ENCODE assay signal across 21 cellular contexts in genomic region chr5:55510523-55510880, GRCh38. TPM values are rescaled to one million over a fixed set of nuclear protein-coding genes. Genes with fewer than 3 reads are reported as not detected.
A peak's percentile ranks its signal among the peaks of the same experiment; 100 is the strongest.
DNase-seq lines count a peak whose midpoint lies in the region; ATAC-seq, FAIRE-seq and TF ChIP-seq lines count a peak whose summit lies in the region.
"Had no signal": no experiment of that assay in that cellular context is flagged by ENCODE, and none has a peak within 500 bp of the region (broad histone marks: within the 10 kb centered on the region; RNA-seq: fewer than 3 reads in every experiment).

No MANE protein-coding gene starts in this region.

- H4K20me1 ChIP-seq in HepG2 (ENCODE audit: insufficient read depth, low read length) (no peaks in the 10 kb centered on the region; the same call in 1 of the 2 replicates), hepatocyte (ENCODE audit: insufficient read depth, poor library complexity, severe bottlenecking) (peaks cover 6% of the 10 kb centered on the region)

- H3K27ac ChIP-seq in liver (ENCODE audit: low read depth in 1 of 2, low read length in 2 of 2) (peak overlapping the region; percentile 32 to 63), HepG2 (ENCODE audit: extremely low read length, insufficient read depth, low read length) (no peak overlapping the region), hepatocyte (peak overlapping the region; percentile 24), trophoblast cell (ENCODE audit: low read depth, low read length) (no peak overlapping the region)

- no peak for ATAC-seq in HepG2
- no peak for ATAC-seq in GM19351 (IDR thresholded peaks at IDR 0.05; ENCODE audit: unreplicated experiment)
- ATAC-seq: GM23338, HCT116 had no signal

- H3K79me2 ChIP-seq in HepG2 (ENCODE audit: insufficient read depth, low read length) (no peaks in the 10 kb centered on the region), hepatocyte (peaks cover 92% of the 10 kb centered on the region), trophoblast cell (ENCODE audit: control insufficient read depth, insufficient read depth, low read length, poor library complexity) (peaks cover 6% of the 10 kb centered on the region)

- H3K36me3 ChIP-seq in liver (ENCODE audit: control insufficient read depth in 4 of 4, insufficient read depth in 3 of 4, low read depth in 1 of 4, low read length in 3 of 4) (no peaks in the 10 kb centered on the region), HepG2 (replicated peaks in 1 of 2; ENCODE audit: control insufficient read depth in 1 of 2, insufficient read depth in 2 of 2, low read length in 2 of 2) (no peaks in the 10 kb centered on the region), hepatocyte (replicated peaks; ENCODE audit: insufficient read depth, low read depth) (no peaks in the 10 kb centered on the region), trophoblast cell (ENCODE audit: control insufficient read depth in 1 of 2, insufficient read depth in 2 of 2, low read length in 2 of 2) (peaks cover 0 to 2% of the 10 kb centered on the region in 2 experiments)
- H3K36me3 ChIP-seq: Peyer's patch had no signal

- H4K91ac ChIP-seq in trophoblast cell (ENCODE audit: low read depth, low read length): no peak overlapping the region

- BruUV-seq in HepG2 (replicated peaks; lab: Mats Ljungman, UMichigan): no TSS peak

- H2AK5ac ChIP-seq in trophoblast cell (ENCODE audit: low read length): no peak overlapping the region

- H2AFZ ChIP-seq in HepG2 (ENCODE audit: low read length) (no peak overlapping the region), hepatocyte (no peak overlapping the region), trophoblast cell (ENCODE audit: insufficient read depth, low read length, poor library complexity) (no peak overlapping the region)
- H2AFZ ChIP-seq: GM23338 had no signal

- no peak overlapping the region for H3K18ac ChIP-seq in trophoblast cell (ENCODE audit: low read length)

- H3K9me2 ChIP-seq in hepatocyte (replicated peaks; ENCODE audit: insufficient read depth): no peaks in the 10 kb centered on the region

- H3K9me3 ChIP-seq in liver (ENCODE audit: control insufficient read depth in 4 of 4, low read length in 3 of 4) (no peaks in the 10 kb centered on the region), HepG2 (ENCODE audit: low read length) (no peaks in the 10 kb centered on the region), hepatocyte (ENCODE audit: low read depth) (no peaks in the 10 kb centered on the region), trophoblast cell (ENCODE audit: insufficient read depth, low read depth, low read length) (no peaks in the 10 kb centered on the region)
- H3K9me3 ChIP-seq: Peyer's patch had no signal

- no peak for TF ChIP-seq EP300 in HepG2 (IDR thresholded peaks at IDR 0.05; ENCODE audit: low read depth in 2 of 2, low read length in 2 of 2)
- TF ChIP-seq EP300 in HepG2 (CRISPR knock-in tag; IDR thresholded peaks at IDR 0.05; ENCODE audit: borderline replicate concordance): no peak

- DNase-seq in HepG2 (ENCODE audit: low spot score) (no peak), hepatocyte (ENCODE audit: low spot score) (no peak), trophoblast cell (no peak), kidney glomerular epithelial cell (lab: John Stamatoyannopoulos, UW) (no peak), G401 (ENCODE audit: low spot score) (no peak)
- DNase-seq in effector CD8-positive, alpha-beta T cell (lab: John Stamatoyannopoulos, UW): no peak
- DNase-seq: ACHN, AML-193, COR-L47, Kasumi-1, MM.1S, NCI-H1105, NCI-H1694, NCI-H510A treated with DMSO at 0.1 percent for 48 hours, SHP77 had no signal

- intact Hi-C loops in HepG2 (cut with micrococcal nuclease; ENCODE audit: unreplicated experiment): no loop called here

- H3K9ac ChIP-seq in liver (ENCODE audit: low read depth in 1 of 2, low read length in 2 of 2): no peak overlapping the region
- no peak overlapping the region for H3K9ac ChIP-seq in HepG2 (ENCODE audit: insufficient read depth, low read depth, low read length)
- H3K9ac ChIP-seq in trophoblast cell (ENCODE audit: low read length): no peak overlapping the region

- H3K4me3 ChIP-seq in liver (ENCODE audit: low read depth in 1 of 3, low read length in 3 of 3) (no peak overlapping the region), HepG2 (replicated peaks in 1 of 3; ENCODE audit: insufficient read depth in 1 of 3, low read depth in 2 of 3, low read length in 3 of 3) (no peak overlapping the region), hepatocyte (no peak overlapping the region), trophoblast cell (ENCODE audit: low read depth, low read length) (no peak overlapping the region)
- H3K4me3 ChIP-seq: GM23338, Peyer's patch had no signal

- H4K8ac ChIP-seq in trophoblast cell (ENCODE audit: low read depth, low read length): no peak overlapping the region

- peak overlapping the region; percentile 13 for H3K4ac ChIP-seq in trophoblast cell (ENCODE audit: low read depth, low read length)

- H3K27me3 ChIP-seq in liver (ENCODE audit: control insufficient read depth in 4 of 4, insufficient read depth in 4 of 4, low read length in 3 of 4) (no peaks in the 10 kb centered on the region), HepG2 (ENCODE audit: control insufficient read depth in 1 of 2, insufficient read depth in 2 of 2, low read length in 2 of 2) (no peaks in the 10 kb centered on the region), hepatocyte (no peaks in the 10 kb centered on the region), trophoblast cell (ENCODE audit: insufficient read depth, low read length) (no peaks in the 10 kb centered on the region)
- H3K27me3 ChIP-seq: Peyer's patch had no signal

- CTCF ChIA-PET in HepG2 (lab: Yijun Ruan, JAX; ENCODE audit: low intra/inter-chr PET ratio, low total read pairs): no interaction called here

- in situ Hi-C loops in HepG2 (cut with HindIII; ENCODE audit: extremely low pct_ligation_motif_present, low pct_unique_long_range_greater_than_20kb) (no loop called here), G401 (cut with HindIII; ENCODE audit: low sequenced_read_pairs) (no loop called here)

- H3K14ac ChIP-seq in trophoblast cell (ENCODE audit: low read length): no peak overlapping the region

- no peak overlapping the region for H2BK5ac ChIP-seq in trophoblast cell (ENCODE audit: low read depth, low read length, poor library complexity)

- peaks cover 13 to 30% (median 29%) of the 10 kb centered on the region in 4 donors for H3K4me1 ChIP-seq in liver (ENCODE audit: control insufficient read depth in 4 of 4, insufficient read depth in 4 of 4, low read length in 3 of 4)
- no peaks in the 10 kb centered on the region for H3K4me1 ChIP-seq in HepG2 (ENCODE audit: insufficient read depth, low read length)
- peaks cover 37% of the 10 kb centered on the region for H3K4me1 ChIP-seq in hepatocyte (ENCODE audit: insufficient read depth)
- H3K4me1 ChIP-seq in trophoblast cell (ENCODE audit: control insufficient read depth in 1 of 2, insufficient read depth in 2 of 2, low read length in 2 of 2): no peaks in the 10 kb centered on the region

- H3K4me2 ChIP-seq in HepG2 (ENCODE audit: low read depth, low read length) (no peak overlapping the region), hepatocyte (peak overlapping the region; percentile 39), trophoblast cell (ENCODE audit: low read length) (no peak overlapping the region)
- H3K4me2 ChIP-seq: GM23338 had no signal

- no peaks in the 10 kb centered on the region for H3K79me1 ChIP-seq in trophoblast cell (ENCODE audit: low read length)

- TF ChIP-seq RAD21 in liver (IDR thresholded peaks at IDR 0.05) (no peak), HepG2 (CRISPR knock-in tag; IDR thresholded peaks at IDR 0.05) (no peak)

- H3K23ac ChIP-seq in trophoblast cell (ENCODE audit: low read length): no peak overlapping the region

- no peak for TF ChIP-seq POLR2A in HepG2 (IDR thresholded peaks at IDR 0.05; ENCODE audit: insufficient read depth in 1 of 2, low read depth in 2 of 2, low read length in 2 of 2)

- no peak overlapping the region for H2BK12ac ChIP-seq in trophoblast cell (ENCODE audit: low read length)

- POLR2A ChIA-PET in HepG2 (lab: Yijun Ruan, JAX): no interaction called here

- H4K12ac ChIP-seq in trophoblast cell (ENCODE audit: low read depth, low read length): no peak overlapping the region

- TF ChIP-seq CTCF in liver (IDR thresholded peaks at IDR 0.05; ENCODE audit: low read depth, low read length, missing input control): no peak
- no peak for TF ChIP-seq CTCF in HepG2 (CRISPR knock-in tag; IDR thresholded peaks at IDR 0.05)
- TF ChIP-seq CTCF in hepatocyte (IDR thresholded peaks at IDR 0.05; ENCODE audit: poor library complexity): no peak

- H2BK120ac ChIP-seq in trophoblast cell (ENCODE audit: insufficient read depth, low read length, poor library complexity): no peak overlapping the region

- FAIRE-seq in HepG2 (lab: Jason Lieb, UNC): no peak
- FAIRE-seq: GM12892 had no signal

RNA-seq across cellular contexts. Expression of gene PLPP1, which starts 24.3 kb away (rescaled TPM):
- 100 to 1,000 TPM in 1 of 2 donors, 10 to 100 TPM in 1; 23.4 to 149 TPM for total RNA-seq in liver
- 10 to 100 TPM; 61.4 to 75.9 TPM for polyA plus RNA-seq in liver
- 5.2 and 7.3 TPM in 2 replicates for total RNA-seq in HepG2 (2016; rRNA removed; fragmentation: Illumina TruSeq; extraction: Trizol)
- total RNA-seq in HepG2 (2016; cell fraction: cytosol; rRNA removed; fragmentation: Illumina TruSeq; extraction: Trizol; ENCODE audit: low read depth): 5.0 and 6.0 TPM in 2 replicates
- total RNA-seq in HepG2 (2016; cell fraction: insoluble cytoplasmic fraction; rRNA removed; fragmentation: Illumina TruSeq; extraction: Trizol): 4.9 and 6.7 TPM in 2 replicates
- 5.1 and 5.2 TPM in 2 replicates for total RNA-seq in HepG2 (2016; cell fraction: membrane; rRNA removed; fragmentation: Illumina TruSeq; extraction: Trizol)
- total RNA-seq in HepG2 (2016; cell fraction: nucleus; rRNA removed; fragmentation: Illumina TruSeq; extraction: Trizol): 6.7 and 7.7 TPM in 2 replicates
- polyA plus RNA-seq in HepG2 (2011; rRNA removed): 12.1 and 13.3 TPM in 2 replicates
- polyA plus RNA-seq in HepG2 (2011; cell fraction: cytosol; rRNA removed): 10.1 and 15.8 TPM in 2 replicates
- polyA plus RNA-seq in HepG2 (2011; cell fraction: nucleus; rRNA removed): 4.3 and 6.7 TPM in 2 replicates
- polyA plus RNA-seq in HepG2 (2012): 6.0 and 7.3 TPM in 2 replicates
- 3.4 and 4.9 TPM in 2 replicates for polyA plus RNA-seq in HepG2 (2016; cell fraction: cytosol; fragmentation: Illumina TruSeq; extraction: Trizol; ENCODE audit: low read depth)
- polyA plus RNA-seq in HepG2 (2016; cell fraction: insoluble cytoplasmic fraction; fragmentation: Illumina TruSeq; extraction: Trizol; ENCODE audit: low read depth): 6.3 and 7.1 TPM in 2 replicates
- polyA plus RNA-seq in HepG2 (2016; cell fraction: membrane; fragmentation: Illumina TruSeq; extraction: Trizol; ENCODE audit: low read depth): 3.3 and 4.3 TPM in 2 replicates
- 10.3 and 13.9 TPM in 2 replicates for polyA plus RNA-seq in HepG2 (2016; cell fraction: nucleus; fragmentation: Illumina TruSeq; extraction: Trizol; ENCODE audit: insufficient read depth, low read depth)
- 9.0 and 9.6 TPM in 2 replicates for polyA minus RNA-seq in HepG2 (2011; rRNA and poly(A)+ RNA removed; ENCODE audit: low replicate concordance)
- 8.2 and 9.3 TPM in 2 replicates for polyA minus RNA-seq in HepG2 (2011; cell fraction: cytosol; rRNA and poly(A)+ RNA removed)
- 7.9 and 9.8 TPM in 2 replicates for polyA minus RNA-seq in HepG2 (2011; cell fraction: nucleus; rRNA and poly(A)+ RNA removed)
- total RNA-seq in hepatocyte: 75.0 and 84.9 TPM in 2 replicates
- polyA plus RNA-seq in hepatocyte: 80.1 and 89.3 TPM in 2 replicates
- 87.5 and 92.7 TPM in 2 replicates for polyA plus RNA-seq in trophoblast cell (2013)
- total RNA-seq in G401 (2014; rRNA removed; shearing (Covaris generic)): 7.6 and 13.3 TPM in 2 replicates

Comparison
In these comparisons a context has a peak if more than half of its experiments do, and no peak if none do; other contexts are left out.
1. H3K27ac ChIP-seq: peak in liver (2 of 2) and hepatocyte (single experiment); none in HepG2 (single experiment) and trophoblast cell (single experiment).